16 cellular contexts compared by ENCODE assay signal in genomic region chrX:153888344-153888743, GRCh38. TPM values are rescaled to one million over a fixed set of nuclear protein-coding genes. Genes with fewer than 3 reads are reported as not detected.
"Had no signal": no experiment of that assay in that cellular context is flagged by ENCODE, and none has a peak within 500 bp of the region (broad histone marks: within the 10 kb centered on the region; RNA-seq: fewer than 3 reads in every experiment).

No MANE protein-coding gene starts in this region.

- H3K4me1 Mint-ChIP-seq: nephron had no signal

- H3K4me1 ChIP-seq: psoas muscle, right lobe of liver had no signal

- DNase-seq: activated CD8-positive, alpha-beta memory T cell treated with anti-CD3 and anti-CD28 coated beads for 24 hours; activated naive CD4-positive, alpha-beta T cell treated with Interleukin-2 at 50 U/mL for 16 hours; heart right ventricle; psoas muscle; right lobe of liver; stimulated activated naive CD4-positive, alpha-beta T cell; T-helper 9 cell; upper lobe of left lung had no signal

- H3K9me3 ChIP-seq: heart right ventricle, psoas muscle, right lobe of liver, suprapubic skin, upper lobe of left lung had no signal

- FAIRE-seq: colon, frontal cortex, islet of Langerhans had no signal

- H3K36me3 ChIP-seq: cardiac muscle cell, heart right ventricle, right lobe of liver, suprapubic skin, upper lobe of left lung had no signal

- H3K27ac ChIP-seq: cardiac muscle cell, heart right ventricle, psoas muscle, right lobe of liver, suprapubic skin, upper lobe of left lung had no signal

- ATAC-seq: heart right ventricle, left lobe of liver, psoas muscle, right lobe of liver had no signal

- H3K27ac Mint-ChIP-seq: nephron had no signal

- H3K4me3 ChIP-seq: cardiac muscle cell, heart right ventricle, psoas muscle, right lobe of liver, suprapubic skin, upper lobe of left lung had no signal

RNA-seq across cellular contexts. Expression of gene AVPR2, which starts 16.1 kb away (rescaled TPM):
- total RNA-seq: cardiac muscle cell, fibroblast of lung, frontal cortex, left lobe of liver had no signal
- polyA plus RNA-seq: fibroblast of lung had no signal
